ENCODE assay signal across 1 cellular context in genomic region chr21:42360317-42360716, GRCh38.
TF ChIP-seq lines count a peak whose summit lies in the region.

No MANE protein-coding gene starts in this region.

TF ChIP-seq in HEK293, 187 proteins besides CTCF, POLR2A, EP300 and RAD21 (continued from another document):
- TF ChIP-seq ZNF280D (tag by site-specific recombination; IDR thresholded peaks at IDR 0.05) (peak; percentile 97), ZNF48 (tag by site-specific recombination; IDR thresholded peaks at IDR 0.05) (no peak), ZNF639 (tag by site-specific recombination; IDR thresholded peaks at IDR 0.05) (0 out of 2 replicates have a peak, but pooled peaks have one; percentile 19), ZNF324 (tag by site-specific recombination; IDR thresholded peaks at IDR 0.05) (0 out of 2 replicates have a peak, but pooled peaks have one; percentile 25), GLI4 (tag by site-specific recombination; IDR thresholded peaks at IDR 0.05) (no peak)
